ENCODE assay signal across 25 cellular contexts in the genomic region with DNA sequence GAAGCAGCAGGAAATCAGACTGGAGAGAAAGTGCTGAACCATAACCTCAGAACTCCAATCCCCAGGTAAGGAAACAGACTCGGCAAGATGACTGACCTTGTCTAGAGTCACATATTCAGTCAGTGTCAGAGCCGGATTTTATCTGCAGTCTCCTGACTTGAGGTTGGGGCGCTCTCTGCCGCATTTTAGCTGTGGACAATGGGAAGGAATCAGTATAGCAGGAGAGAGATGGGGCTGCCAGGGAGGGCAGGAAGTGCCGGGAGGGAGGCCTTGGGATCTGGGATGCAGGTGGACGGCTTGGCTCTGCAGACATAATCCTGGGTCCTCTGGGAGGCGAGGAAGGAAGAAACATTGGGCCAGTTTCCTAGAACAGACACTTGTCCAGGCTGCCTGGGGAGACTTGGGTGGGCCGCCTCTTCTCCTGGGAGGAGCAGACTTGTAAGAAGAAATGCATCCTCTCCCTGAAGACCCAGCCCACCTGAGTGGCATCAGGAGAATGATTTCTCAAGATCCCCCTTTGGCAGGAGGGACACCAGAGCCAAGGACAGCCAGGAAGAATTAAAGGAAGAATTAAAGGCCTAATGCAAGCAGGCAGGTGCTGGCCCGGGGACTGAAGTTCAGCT. TPM values are rescaled to one million over a fixed set of nuclear protein-coding genes. Genes with fewer than 3 reads are reported as not detected.
"Had no signal": no experiment of that assay in that cellular context is flagged by ENCODE, and none has a peak within 500 bp of the region (broad histone marks: within the 10 kb centered on the region; RNA-seq: fewer than 3 reads in every experiment).

No MANE protein-coding gene starts in this region.

- H3K27me3 ChIP-seq: colonic mucosa, heart right ventricle, pancreas, tibial nerve had no signal

- H3K36me3 ChIP-seq: colonic mucosa, heart right ventricle, pancreas, prostate gland, tibial nerve had no signal

- ATAC-seq: activated CD4-positive, CD25-positive, alpha-beta regulatory T cell treated with anti-CD3 and anti-CD28 coated beads, Interleukin-2, amount 50 U/mL, for 24 hours; effector memory CD8-positive, alpha-beta T cell; pancreas; stimulated activated naive B cell treated with anti-CD40 and anti-IgM and Interleukin-4, amounts not matched to agents 10 μg/mL and 1 μg/mL and 100 μg/mL, for 72 hours had no signal

- H3K27ac ChIP-seq: colonic mucosa, dorsolateral prefrontal cortex, pancreas, prostate gland, tibial nerve had no signal

- H3K4me1 Mint-ChIP-seq: naive B cell; neural crest cell; stimulated activated naive B cell treated with anti-CD40 and anti-IgM and Interleukin-4, amounts not matched to agents 10 μg/mL and 1 μg/mL and 100 μg/mL, for 72 hours had no signal

- DNase-seq: activated CD4-positive, alpha-beta T cell treated with anti-CD3 and anti-CD28 coated beads for 48 hours; activated CD4-positive, alpha-beta T cell treated with anti-CD3 and anti-CD28 coated beads, Interleukin-2, amount 50 U/mL, for 48 hours; activated CD8-positive, alpha-beta memory T cell treated with anti-CD3 and anti-CD28 coated beads for 24 hours; activated effector memory CD4-positive, alpha-beta T cell treated with Interleukin-2 at 50 U/mL for 16 hours; activated naive CD4-positive, alpha-beta T cell treated with Interleukin-2 at 50 U/mL for 16 hours; anterior cingulate cortex; colonic mucosa; dorsolateral prefrontal cortex; effector memory CD8-positive, alpha-beta T cell; mammary epithelial cell; naive B cell; nucleus accumbens; pancreas; retina; stimulated activated CD4-positive, alpha-beta T cell treated with anti-CD3 and anti-CD28 coated beads, Interleukin-15, amount 100 ng/mL, for 24 hours; stimulated activated CD4-positive, alpha-beta T cell treated with anti-CD3 and anti-CD28 coated beads, Interleukin-2, amount 100 ng/mL, for 24 hours; stimulated activated naive B cell treated with anti-CD40 and anti-IgM and Interleukin-4, amounts not matched to agents 10 μg/mL and 1 μg/mL and 100 μg/mL, for 72 hours had no signal

- H3K4me3 Mint-ChIP-seq: activated naive CD8-positive, alpha-beta T cell; effector memory CD8-positive, alpha-beta T cell; mesothelial cell of epicardium; naive B cell; neural crest cell; stimulated activated naive B cell treated with anti-CD40 and anti-IgM and Interleukin-4, amounts not matched to agents 10 μg/mL and 1 μg/mL and 100 μg/mL, for 72 hours had no signal

- H3K4me1 ChIP-seq: colonic mucosa, prostate gland had no signal

- H3K27me3 Mint-ChIP-seq: activated naive CD8-positive, alpha-beta T cell had no signal

- H3K9me3 ChIP-seq: colonic mucosa, heart right ventricle, pancreas, prostate gland, tibial nerve had no signal

- H3K4me3 ChIP-seq: colonic mucosa, dorsolateral prefrontal cortex, heart right ventricle, pancreas, prostate gland, tibial nerve had no signal

- H3K27ac Mint-ChIP-seq: activated naive CD8-positive, alpha-beta T cell; effector memory CD8-positive, alpha-beta T cell; mesothelial cell of epicardium; stimulated activated naive B cell treated with anti-CD40 and anti-IgM and Interleukin-4, amounts not matched to agents 10 μg/mL and 1 μg/mL and 100 μg/mL, for 72 hours had no signal

- H3K9me3 Mint-ChIP-seq: effector memory CD8-positive, alpha-beta T cell; mesothelial cell of epicardium; naive B cell; neural crest cell; stimulated activated naive B cell treated with anti-CD40 and anti-IgM and Interleukin-4, amounts not matched to agents 10 μg/mL and 1 μg/mL and 100 μg/mL, for 72 hours had no signal

- H3K36me3 Mint-ChIP-seq: activated naive CD8-positive, alpha-beta T cell; mesothelial cell of epicardium; naive B cell; stimulated activated naive B cell treated with anti-CD40 and anti-IgM and Interleukin-4, amounts not matched to agents 10 μg/mL and 1 μg/mL and 100 μg/mL, for 72 hours had no signal

RNA-seq across cellular contexts. Expression of gene COL15A1, which starts 39.7 kb away (rescaled TPM):
- total RNA-seq: endothelial cell of umbilical vein had no signal
- polyA plus RNA-seq: endothelial cell of umbilical vein, mammary epithelial cell had no signal
